In genomic region chr16:21167360-21167759, GRCh38 we compare ENCODE assay signal across 1 cellular context.
TF ChIP-seq lines count a peak whose summit lies in the region.

No MANE protein-coding gene starts in this region.

TF ChIP-seq in HepG2, 621 proteins besides CTCF, POLR2A, EP300 and RAD21:
- 0 out of 2 replicates have a peak, but pooled peaks have one; percentile 2 for TF ChIP-seq ZBTB33 (CRISPR knock-in tag; IDR thresholded peaks at IDR 0.05)
- TF ChIP-seq RAD51 (IDR thresholded peaks at IDR 0.05; ENCODE audit: borderline replicate concordance): no peak
